22 cellular contexts compared by ENCODE assay signal in genomic region chr5:32400394-32400793, GRCh38.
"Had no signal": no experiment of that assay in that cellular context is flagged by ENCODE, and none has a peak within 500 bp of the region (broad histone marks: within the 10 kb centered on the region; RNA-seq: fewer than 3 reads in every experiment).

No MANE protein-coding gene starts in this region.

- H3K4me3 Mint-ChIP-seq: activated T-cell treated with anti-CD3 and anti-CD28 coated beads, Interleukin-2, amount 50 U/mL, for 72 hours; mesothelial cell of epicardium; naive thymus-derived CD8-positive, alpha-beta T cell had no signal

- H3K27me3 ChIP-seq: body of pancreas, cardiac muscle cell, hepatocyte, thyroid gland had no signal

- H3K9me3 ChIP-seq: body of pancreas, left ventricle myocardium inferior, thyroid gland had no signal

- H3K27ac ChIP-seq: body of pancreas, cardiac muscle cell, hepatocyte, left ventricle myocardium inferior, thyroid gland, WERI-Rb-1 had no signal

- H3K9me3 Mint-ChIP-seq: activated T-cell treated with anti-CD3 and anti-CD28 coated beads, Interleukin-2, amount 50 U/mL, for 72 hours; mesothelial cell of epicardium; naive thymus-derived CD8-positive, alpha-beta T cell had no signal

- H3K4me1 Mint-ChIP-seq: mesothelial cell of epicardium had no signal

- ATAC-seq: activated T-cell treated with anti-CD3 and anti-CD28 coated beads, Interleukin-2, amount 50 U/mL, for 72 hours; body of pancreas; naive thymus-derived CD8-positive, alpha-beta T cell had no signal

- H3K27me3 Mint-ChIP-seq: naive thymus-derived CD8-positive, alpha-beta T cell had no signal

- H3K27ac Mint-ChIP-seq: activated T-cell treated with anti-CD3 and anti-CD28 coated beads, Interleukin-2, amount 50 U/mL, for 72 hours; mesothelial cell of epicardium had no signal

- DNase-seq: activated CD4-positive, CD25-positive, alpha-beta regulatory T cell treated with anti-CD3 and anti-CD28 coated beads, Interleukin-2, amount 50 U/mL, for 72 hours; activated CD8-positive, alpha-beta memory T cell treated with anti-CD3 and anti-CD28 coated beads, Interleukin-2, amount 50 U/mL, for 48 hours; activated effector memory CD4-positive, alpha-beta T cell treated with anti-CD3 and anti-CD28 coated beads, Interleukin-2, amount 50 U/mL, for 16 hours; activated naive CD4-positive, alpha-beta T cell treated with anti-CD3 and anti-CD28 coated beads, Interleukin-2, amount 50 U/mL, for 16 hours; activated T-cell treated with anti-CD3 and anti-CD28 coated beads, Interleukin-2, amount 50 U/mL, for 72 hours; anterior cingulate cortex; body of pancreas; effector CD4-positive, alpha-beta T cell; erythroblast; foreskin fibroblast; kidney glomerular epithelial cell; left ventricle myocardium inferior; naive thymus-derived CD8-positive, alpha-beta T cell; right cardiac atrium; stimulated activated CD4-positive, alpha-beta T cell treated with anti-CD3 and anti-CD28 coated beads, Interleukin-4, amount 100 ng/mL, for 24 hours; stimulated activated naive CD4-positive, alpha-beta T cell treated with Interleukin-2 at 50 U/mL for 16 hours; substantia nigra; thyroid gland; WERI-Rb-1 had no signal

- H3K4me3 ChIP-seq: body of pancreas, cardiac muscle cell, hepatocyte, left ventricle myocardium inferior, thyroid gland had no signal

- H3K4me1 ChIP-seq: body of pancreas, thyroid gland had no signal
